In the genomic region with DNA sequence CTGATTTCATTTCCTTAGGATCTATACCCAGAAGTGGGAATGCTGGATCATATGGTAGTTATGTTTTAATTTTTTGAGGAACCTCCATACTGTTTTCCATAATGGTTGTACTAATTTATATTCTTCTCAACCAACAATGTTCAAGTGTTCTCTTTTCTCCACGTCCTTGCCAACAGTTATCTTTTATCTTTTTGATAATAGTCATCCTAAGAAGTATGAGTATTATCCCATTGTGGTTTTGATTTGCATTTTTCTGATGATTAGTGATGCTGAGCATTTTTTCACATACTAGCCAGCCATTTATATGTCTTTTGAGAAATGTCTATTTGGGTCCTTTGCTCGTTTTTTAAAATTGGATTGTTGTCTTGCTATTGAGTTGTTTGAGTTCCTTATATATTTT, we compare ENCODE assay signal across 13 cellular contexts. TPM values are rescaled to one million over a fixed set of nuclear protein-coding genes. Genes with fewer than 3 reads are reported as not detected.
A peak's percentile ranks its signal among the peaks of the same experiment; 100 is the strongest.
DNase-seq lines count a peak whose midpoint lies in the region; ATAC-seq and TF ChIP-seq lines count a peak whose summit lies in the region.
"Had no signal": no experiment of that assay in that cellular context is flagged by ENCODE, and none has a peak within 500 bp of the region (broad histone marks: within the 10 kb centered on the region; RNA-seq: fewer than 3 reads in every experiment).

No MANE protein-coding gene starts in this region.

- H3K36me3 Mint-ChIP-seq in activated T-helper 17 cell treated with anti-CD3 and anti-CD28 coated beads, Interleukin-2, amount 50 U/mL, for 72 hours (ENCODE audit: low read depth), result peaks cover 53% of the 10 kb centered on the region

- peaks cover 3% of the 10 kb centered on the region for H3K4me1 Mint-ChIP-seq in activated T-helper 17 cell treated with anti-CD3 and anti-CD28 coated beads, Interleukin-2, amount 50 U/mL, for 72 hours

- ATAC-seq in GM19351 (IDR thresholded peaks at IDR 0.05; ENCODE audit: unreplicated experiment), result no peak
- ATAC-seq in activated T-helper 17 cell treated with anti-CD3 and anti-CD28 coated beads, Interleukin-2, amount 50 U/mL, for 72 hours (replicated peaks), result no peak

- no peak overlapping the region for H3K4me3 Mint-ChIP-seq in activated T-helper 17 cell treated with anti-CD3 and anti-CD28 coated beads, Interleukin-2, amount 50 U/mL, for 72 hours
- H3K4me3 Mint-ChIP-seq: CD4-positive, alpha-beta memory T cell; IgD-negative memory B cell had no signal

- no peak overlapping the region for H3K27ac Mint-ChIP-seq in activated T-helper 17 cell treated with anti-CD3 and anti-CD28 coated beads, Interleukin-2, amount 50 U/mL, for 72 hours
- H3K27ac Mint-ChIP-seq: CD4-positive, alpha-beta memory T cell; IgD-negative memory B cell had no signal

- intact Hi-C loops in cardiac septum (cut with DNase I), result no loop called here

- peaks cover 9% of the 10 kb centered on the region for H3K9me3 Mint-ChIP-seq in activated T-helper 17 cell treated with anti-CD3 and anti-CD28 coated beads, Interleukin-2, amount 50 U/mL, for 72 hours

- no peaks in the 10 kb centered on the region for H3K27me3 Mint-ChIP-seq in activated T-helper 17 cell treated with anti-CD3 and anti-CD28 coated beads, Interleukin-2, amount 50 U/mL, for 72 hours
- H3K27me3 Mint-ChIP-seq: CD4-positive, alpha-beta memory T cell; IgD-negative memory B cell had no signal

- no peak for TF ChIP-seq CTCF in fibroblast of the aortic adventitia (IDR thresholded peaks at IDR 0.05; ENCODE audit: insufficient read depth, low read length)

- H3K4me3 ChIP-seq in fibroblast of the aortic adventitia (ENCODE audit: low read depth, low read length), result no peak overlapping the region

- peak; percentile 55 for DNase-seq in EL
- peak; percentile 24 for DNase-seq in HCEC 1CT
- peak; percentile 45 for DNase-seq in NCI-H226
- DNase-seq in fibroblast of the aortic adventitia (ENCODE audit: low read depth), result peak; percentile 11
- no peak for DNase-seq in cardiac septum (ENCODE audit: low spot score)
- DNase-seq in NOMO-1 treated with DMSO at 0.1 percent for 48 hours (lab: John Stamatoyannopoulos, UW; ENCODE audit: unreplicated experiment), result no peak
- DNase-seq: BE2C; CD4-positive, alpha-beta memory T cell; DMS79; GF-D8 had no signal

RNA-seq across cellular contexts. Expression of gene ABCD3, which starts 38.5 kb away (rescaled TPM):
- total RNA-seq in fibroblast of the aortic adventitia (ENCODE audit: low replicate concordance) (35.2 and 37.6 TPM in 2 replicates), cardiac septum (49.4 TPM)
- total RNA-seq in activated T-helper 17 cell treated with anti-CD3 and anti-CD28 coated beads, Interleukin-2, amount 50 U/mL, for 72 hours, result 10 to 100 TPM; 18.8 to 27.6 TPM

Comparison
In these comparisons a context has a peak if more than half of its experiments do, and no peak if none do; other contexts are left out.
1. DNase-seq: peak in EL (single experiment), HCEC 1CT (single experiment), NCI-H226 (single experiment) and fibroblast of the aortic adventitia (single experiment); none in cardiac septum (single experiment) and NOMO-1 treated with DMSO at 0.1 percent for 48 hours (single experiment).